8 cellular contexts compared by ENCODE assay signal in genomic region chr7:1457949-1458675, GRCh38. TPM values are rescaled to one million over a fixed set of nuclear protein-coding genes. Genes with fewer than 3 reads are reported as not detected.
DNase-seq lines count a peak whose midpoint lies in the region; ATAC-seq and TF ChIP-seq lines count a peak whose summit lies in the region.

No MANE protein-coding gene starts in this region.

- DNase-seq in HFF-Myc (ENCODE audit: extremely low read depth, low read depth) (no peak), T-helper 17 cell (no peak), fibroblast of the aortic adventitia (ENCODE audit: low read depth) (peak; percentile 24), middle frontal gyrus (ENCODE audit: extremely low spot score, low spot score) (no peak), H4 (ENCODE audit: low spot score) (no peak)
- DNase-seq in activated CD4-positive, CD25-positive, alpha-beta regulatory T cell (lab: John Stamatoyannopoulos, UW) = no peak
- no peak for DNase-seq in stimulated activated CD4-positive, alpha-beta T cell treated with anti-CD3 and anti-CD28 coated beads, Interleukin-4, amount 100 ng/mL, for 24 hours

- H3K27me3 ChIP-seq in skeletal muscle satellite cell (ENCODE audit: control insufficient read depth, insufficient read depth, low read length) = no peaks in the 10 kb centered on the region

- no peaks in the 10 kb centered on the region for H3K36me3 Mint-ChIP-seq in T-helper 17 cell (ENCODE audit: low read depth)

- H3K4me3 ChIP-seq in HFF-Myc (replicated peaks; ENCODE audit: low read depth, low read length) = peak overlapping the region; percentile 66
- peak overlapping the region; percentile 90 for H3K4me3 ChIP-seq in fibroblast of the aortic adventitia (ENCODE audit: low read depth, low read length)
- H3K4me3 ChIP-seq in skeletal muscle satellite cell (ENCODE audit: low read length) = peak overlapping the region; percentile 90

- peak overlapping the region; percentile 88 for H3K9ac ChIP-seq in skeletal muscle satellite cell (ENCODE audit: low read depth, low read length)

- peaks cover 45% of the 10 kb centered on the region for H3K4me1 ChIP-seq in skeletal muscle satellite cell (ENCODE audit: control insufficient read depth, insufficient read depth, low read length)

- no peak for ATAC-seq in T-helper 17 cell

- peak overlapping the region; percentile 28 for H3K4me3 Mint-ChIP-seq in T-helper 17 cell

- H3K27ac Mint-ChIP-seq in T-helper 17 cell = no peak overlapping the region

- no peaks in the 10 kb centered on the region for H3K27me3 Mint-ChIP-seq in T-helper 17 cell

- peak overlapping the region; percentile 99 for H3K4me2 ChIP-seq in skeletal muscle satellite cell (ENCODE audit: low read length)

- H3K4me1 Mint-ChIP-seq in T-helper 17 cell = peaks cover 17% of the 10 kb centered on the region

- no peaks in the 10 kb centered on the region for H3K36me3 ChIP-seq in skeletal muscle satellite cell (ENCODE audit: insufficient read depth, low read length)

- no peak for TF ChIP-seq CTCF in HFF-Myc (IDR thresholded peaks at IDR 0.05; ENCODE audit: low read depth, low read length, missing control alignments)
- no peak for TF ChIP-seq CTCF in fibroblast of the aortic adventitia (IDR thresholded peaks at IDR 0.05; ENCODE audit: insufficient read depth, low read length)

- H3K9me3 ChIP-seq in T-helper 17 cell (ENCODE audit: control insufficient read depth, low read length, poor library complexity, severe bottlenecking) (no peaks in the 10 kb centered on the region), skeletal muscle satellite cell (replicated peaks; ENCODE audit: low read length) (no peaks in the 10 kb centered on the region)

RNA-seq across cellular contexts. Expression of gene MICALL2, which starts 1.2 kb away (rescaled TPM):
- total RNA-seq in T-helper 17 cell (1 to 10 TPM; 3.2 to 3.4 TPM), fibroblast of the aortic adventitia (ENCODE audit: low replicate concordance) (21.5 and 28.9 TPM in 2 replicates)
- total RNA-seq in skeletal muscle satellite cell (2012; rRNA removed) = 12.0 and 14.7 TPM in 2 replicates
- total RNA-seq in H4 (2014; rRNA removed; shearing (Covaris generic)) = 9.8 and 13.4 TPM in 2 replicates

RNA-seq across cellular contexts. Expression of gene INTS1, which starts 46.1 kb away (rescaled TPM):
- total RNA-seq in T-helper 17 cell = 10 to 100 TPM; 88.2 to 89.4 TPM
- total RNA-seq in fibroblast of the aortic adventitia (ENCODE audit: low replicate concordance) = 44.2 and 53.1 TPM in 2 replicates
- total RNA-seq in skeletal muscle satellite cell (2012; rRNA removed) = 63.6 and 65.3 TPM in 2 replicates
- 32.7 and 34.1 TPM in 2 replicates for total RNA-seq in H4 (2014; rRNA removed; shearing (Covaris generic))
